Comparison of ENCODE assay signal across 17 cellular contexts in the genomic region with DNA sequence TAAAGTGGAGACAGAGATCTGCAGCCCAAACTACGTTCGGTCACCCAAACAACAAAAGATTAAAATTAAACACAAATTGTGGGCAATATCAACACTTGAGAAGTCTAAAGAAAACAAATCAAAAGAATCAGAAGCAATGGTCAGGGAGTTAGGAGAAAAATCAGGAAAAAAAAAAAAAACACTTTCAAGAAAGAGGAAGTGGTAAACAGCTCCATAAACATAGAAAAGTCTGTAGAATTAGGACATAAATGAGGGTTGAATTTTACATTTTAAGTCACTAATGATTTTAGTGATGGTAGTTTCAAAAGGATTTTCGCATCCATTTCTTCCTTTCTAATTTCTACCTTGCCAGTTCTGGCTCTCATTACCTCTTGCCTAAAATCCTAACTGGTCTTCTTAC. TPM values are rescaled to one million over a fixed set of nuclear protein-coding genes. Genes with fewer than 3 reads are reported as not detected.
A peak's percentile ranks its signal among the peaks of the same experiment; 100 is the strongest.
DNase-seq lines count a peak whose midpoint lies in the region; ATAC-seq and TF ChIP-seq lines count a peak whose summit lies in the region.
"Had no signal": no experiment of that assay in that cellular context is flagged by ENCODE, and none has a peak within 500 bp of the region (broad histone marks: within the 10 kb centered on the region; RNA-seq: fewer than 3 reads in every experiment).

No MANE protein-coding gene starts in this region.

- H3K4me3 Mint-ChIP-seq in activated naive CD4-positive, alpha-beta T cell treated with anti-CD3 and anti-CD28 coated beads, Interleukin-2, amount 50 U/mL, for 24 hours, result peak overlapping the region; percentile 38
- H3K4me3 Mint-ChIP-seq in activated T-helper 17 cell treated with anti-CD3 and anti-CD28 coated beads, Interleukin-2, amount 50 U/mL, for 72 hours, result peak overlapping the region; percentile 31
- H3K4me3 Mint-ChIP-seq in stimulated activated naive B cell treated with anti-CD40 and anti-IgM and Interleukin-4, amounts not matched to agents 10 μg/mL and 1 μg/mL and 100 μg/mL, for 72 hours, result peak overlapping the region in 1 of 2 donors; percentile 25

- no peak for ATAC-seq in activated T-helper 17 cell treated with anti-CD3 and anti-CD28 coated beads, Interleukin-2, amount 50 U/mL, for 72 hours (replicated peaks)
- ATAC-seq in stimulated activated naive B cell treated with anti-CD40 and anti-IgM and Interleukin-4, amounts not matched to agents 10 μg/mL and 1 μg/mL and 100 μg/mL, for 72 hours (replicated peaks), result no peak
- ATAC-seq in HG02678 (IDR thresholded peaks at IDR 0.05; ENCODE audit: unreplicated experiment), result no peak
- no peak for ATAC-seq in GM18858 (IDR thresholded peaks at IDR 0.05; ENCODE audit: unreplicated experiment)

- TF ChIP-seq CTCF in Peyer's patch (IDR thresholded peaks at IDR 0.05), result no peak

- peaks cover 35% of the 10 kb centered on the region for H3K36me3 Mint-ChIP-seq in activated naive CD4-positive, alpha-beta T cell treated with anti-CD3 and anti-CD28 coated beads, Interleukin-2, amount 50 U/mL, for 24 hours
- H3K36me3 Mint-ChIP-seq in activated T-helper 17 cell treated with anti-CD3 and anti-CD28 coated beads, Interleukin-2, amount 50 U/mL, for 72 hours (ENCODE audit: low read depth), result peaks cover 100% of the 10 kb centered on the region
- H3K36me3 Mint-ChIP-seq in stimulated activated naive B cell treated with anti-CD40 and anti-IgM and Interleukin-4, amounts not matched to agents 10 μg/mL and 1 μg/mL and 100 μg/mL, for 72 hours, result peaks cover 29 to 42% of the 10 kb centered on the region in 2 donors

- H3K4me1 Mint-ChIP-seq in activated naive CD4-positive, alpha-beta T cell treated with anti-CD3 and anti-CD28 coated beads, Interleukin-2, amount 50 U/mL, for 24 hours, result peaks cover 90% of the 10 kb centered on the region
- peaks cover 45% of the 10 kb centered on the region for H3K4me1 Mint-ChIP-seq in activated T-helper 17 cell treated with anti-CD3 and anti-CD28 coated beads, Interleukin-2, amount 50 U/mL, for 72 hours
- H3K4me1 Mint-ChIP-seq in stimulated activated naive B cell treated with anti-CD40 and anti-IgM and Interleukin-4, amounts not matched to agents 10 μg/mL and 1 μg/mL and 100 μg/mL, for 72 hours, result peaks cover 33 to 53% of the 10 kb centered on the region in 2 donors

- H3K36me3 ChIP-seq in Karpas-422 (ENCODE audit: insufficient read depth, low read length), result peaks cover 83% of the 10 kb centered on the region
- peaks cover 0 to 5% (median 0%) of the 10 kb centered on the region in 3 donors for H3K36me3 ChIP-seq in Peyer's patch

- H3K9me2 ChIP-seq in Karpas-422 (replicated peaks; ENCODE audit: insufficient read depth, low read length), result no peaks in the 10 kb centered on the region

- H3K27me3 Mint-ChIP-seq in activated naive CD4-positive, alpha-beta T cell treated with anti-CD3 and anti-CD28 coated beads, Interleukin-2, amount 50 U/mL, for 24 hours, result no peaks in the 10 kb centered on the region
- H3K27me3 Mint-ChIP-seq in activated T-helper 17 cell treated with anti-CD3 and anti-CD28 coated beads, Interleukin-2, amount 50 U/mL, for 72 hours, result no peaks in the 10 kb centered on the region
- H3K27me3 Mint-ChIP-seq in stimulated activated naive B cell treated with anti-CD40 and anti-IgM and Interleukin-4, amounts not matched to agents 10 μg/mL and 1 μg/mL and 100 μg/mL, for 72 hours, result no peaks in the 10 kb centered on the region

- no peak overlapping the region for H2AFZ ChIP-seq in Karpas-422 (ENCODE audit: low read length)

- H3K27me3 ChIP-seq in Karpas-422 (ENCODE audit: low read length) (no peaks in the 10 kb centered on the region), Peyer's patch (no peaks in the 10 kb centered on the region)
- H3K27me3 ChIP-seq: brain microvascular endothelial cell had no signal

- DNase-seq in activated naive CD4-positive, alpha-beta T cell treated with anti-CD3 and anti-CD28 coated beads, Interleukin-2, amount 50 U/mL, for 16 hours, result no peak
- DNase-seq in Karpas-422 (no peak), Peyer's patch (no peak)
- DNase-seq in stimulated activated naive B cell treated with anti-CD40 and anti-IgM and Interleukin-4, amounts not matched to agents 10 μg/mL and 1 μg/mL and 100 μg/mL, for 72 hours, result no peak
- DNase-seq: activated CD4-positive, alpha-beta T cell treated with anti-CD3 and anti-CD28 coated beads for 4 hours; activated effector memory CD4-positive, alpha-beta T cell treated with Interleukin-2 at 50 U/mL for 16 hours; brain microvascular endothelial cell; head of caudate nucleus; NCI-H187 treated with DMSO at 0.1 percent for 48 hours; NCI-H510A treated with DMSO at 0.1 percent for 48 hours; stimulated activated CD4-positive, alpha-beta T cell treated with anti-CD3 and anti-CD28 coated beads, Interleukin-4, amount 100 ng/mL, for 1 hour; trophoblast cell had no signal

- no peaks in the 10 kb centered on the region for H3K9me3 ChIP-seq in Karpas-422 (ENCODE audit: low read length)
- H3K9me3 ChIP-seq in Peyer's patch, result no peaks in the 10 kb centered on the region

- no peak overlapping the region for H3K4me3 ChIP-seq in Karpas-422 (ENCODE audit: low read length)
- no peak overlapping the region for H3K4me3 ChIP-seq in Peyer's patch

- no peak for TF ChIP-seq POLR2A in Peyer's patch (IDR thresholded peaks at IDR 0.05)

- no peaks in the 10 kb centered on the region for H4K20me1 ChIP-seq in Karpas-422 (ENCODE audit: insufficient read depth, low read depth, low read length)

- H3K9ac ChIP-seq in Karpas-422 (ENCODE audit: low read length), result no peak overlapping the region

- peak overlapping the region; percentile 33 for H3K27ac Mint-ChIP-seq in activated naive CD4-positive, alpha-beta T cell treated with anti-CD3 and anti-CD28 coated beads, Interleukin-2, amount 50 U/mL, for 24 hours
- H3K27ac Mint-ChIP-seq in activated T-helper 17 cell treated with anti-CD3 and anti-CD28 coated beads, Interleukin-2, amount 50 U/mL, for 72 hours, result peak overlapping the region; percentile 18
- peak overlapping the region; percentile 56 for H3K27ac Mint-ChIP-seq in stimulated activated naive B cell treated with anti-CD40 and anti-IgM and Interleukin-4, amounts not matched to agents 10 μg/mL and 1 μg/mL and 100 μg/mL, for 72 hours

- peaks cover 100% of the 10 kb centered on the region for H3K79me2 ChIP-seq in Karpas-422 (ENCODE audit: low read length)

- H3K27ac ChIP-seq in Karpas-422 (ENCODE audit: low read length) (peak overlapping the region; percentile 71), Peyer's patch (peak overlapping the region in 1 of 4 donors; percentile 64)
- H3K27ac ChIP-seq: brain microvascular endothelial cell, HL-60 had no signal

- H3K9me3 Mint-ChIP-seq in activated naive CD4-positive, alpha-beta T cell treated with anti-CD3 and anti-CD28 coated beads, Interleukin-2, amount 50 U/mL, for 24 hours, result no peaks in the 10 kb centered on the region
- no peaks in the 10 kb centered on the region for H3K9me3 Mint-ChIP-seq in activated T-helper 17 cell treated with anti-CD3 and anti-CD28 coated beads, Interleukin-2, amount 50 U/mL, for 72 hours
- no peaks in the 10 kb centered on the region for H3K9me3 Mint-ChIP-seq in stimulated activated naive B cell treated with anti-CD40 and anti-IgM and Interleukin-4, amounts not matched to agents 10 μg/mL and 1 μg/mL and 100 μg/mL, for 72 hours

- peak overlapping the region; percentile 18 for H3K4me2 ChIP-seq in Karpas-422 (ENCODE audit: low read depth, low read length, poor library complexity, severe bottlenecking)

- peaks cover 51% of the 10 kb centered on the region for H3K4me1 ChIP-seq in Karpas-422 (ENCODE audit: low read length)
- peaks cover 0 to 18% (median 6%) of the 10 kb centered on the region in 4 donors for H3K4me1 ChIP-seq in Peyer's patch

RNA-seq across cellular contexts. Expression of gene RNF145, which starts 10.1 kb away (rescaled TPM):
- 68.7 and 113 TPM in 2 replicates for total RNA-seq in Karpas-422 (2014; rRNA removed; shearing (Covaris generic); ENCODE audit: low replicate concordance)
- total RNA-seq in activated T-helper 17 cell treated with anti-CD3 and anti-CD28 coated beads, Interleukin-2, amount 50 U/mL, for 72 hours, result 100 to 1,000 TPM in 1 of 2 donors, 10 to 100 TPM in 1; 88.3 to 111 TPM
- total RNA-seq in Peyer's patch, result 10 to 100 TPM; 12.1 to 85.8 (median 23.6) TPM
